In genomic region chr6:324116-324728, GRCh38 we compare ENCODE assay signal across 21 cellular contexts. TPM values are rescaled to one million over a fixed set of nuclear protein-coding genes. Genes with fewer than 3 reads are reported as not detected.
DNase-seq lines count a peak whose midpoint lies in the region; ATAC-seq and TF ChIP-seq lines count a peak whose summit lies in the region.
"Had no signal": no experiment of that assay in that cellular context is flagged by ENCODE, and none has a peak within 500 bp of the region (broad histone marks: within the 10 kb centered on the region; RNA-seq: fewer than 3 reads in every experiment).

No MANE protein-coding gene starts in this region.

- no peak overlapping the region for H3K27ac Mint-ChIP-seq in naive thymus-derived CD4-positive, alpha-beta T cell
- H3K27ac Mint-ChIP-seq in activated T-helper 2 cell treated with anti-CD3 and anti-CD28 coated beads, Interferon-gamma antibody, Interleukin-2, Interleukin-4, amounts not matched to agents 10 μg/mL and 5 μg/mL and 100 μg/mL, durations not matched to agents 14 hours and 24 hours and 36 hours: no peak overlapping the region
- H3K27ac Mint-ChIP-seq: activated naive CD4-positive, alpha-beta T cell treated with anti-CD3 and anti-CD28 coated beads, Interleukin-2, amount 10 ng/mL, durations not matched to agents 7 days and 5 days; type B pancreatic cell had no signal

- CTCF ChIA-PET in naive thymus-derived CD4-positive, alpha-beta T cell (lab: Charles Lee): no interaction called here

- H3K4me3 Mint-ChIP-seq in naive thymus-derived CD4-positive, alpha-beta T cell: no peak overlapping the region
- H3K4me3 Mint-ChIP-seq in activated T-helper 2 cell treated with anti-CD3 and anti-CD28 coated beads, Interferon-gamma antibody, Interleukin-2, Interleukin-4, amounts not matched to agents 10 μg/mL and 5 μg/mL and 100 μg/mL, durations not matched to agents 14 hours and 24 hours and 36 hours (ENCODE audit: low read depth): no peak overlapping the region
- H3K4me3 Mint-ChIP-seq: activated naive CD4-positive, alpha-beta T cell treated with anti-CD3 and anti-CD28 coated beads, Interleukin-2, amount 10 ng/mL, durations not matched to agents 7 days and 5 days; activated T-cell treated with anti-CD3 and anti-CD28 coated beads, Interleukin-2, amount 50 U/mL, for 4 hours; H9; type B pancreatic cell had no signal

- no peaks in the 10 kb centered on the region for H3K27me3 ChIP-seq in left ventricle myocardium inferior (ENCODE audit: low read depth)
- no peaks in the 10 kb centered on the region for H3K27me3 ChIP-seq in naive thymus-derived CD4-positive, alpha-beta T cell (ENCODE audit: control insufficient read depth in 2 of 2, insufficient read depth in 2 of 2, low read length in 2 of 2)

- DNase-seq in cardiac septum (ENCODE audit: low spot score) (peak; percentile 80), left ventricle myocardium inferior (no peak), choroid plexus epithelial cell (ENCODE audit: low read depth) (peak; percentile 11), GM10266 (ENCODE audit: extremely low spot score) (no peak)
- DNase-seq in naive thymus-derived CD4-positive, alpha-beta T cell: no peak
- DNase-seq in stimulated activated CD4-positive, alpha-beta T cell treated with anti-CD3 and anti-CD28 coated beads, Interleukin-12 subunit alpha, Interleukin-12 subunit beta, amount 100 ng/mL, for 4 hours: no peak
- DNase-seq in activated T-helper 2 cell treated with anti-CD3 and anti-CD28 coated beads, Interferon-gamma antibody, Interleukin-2, Interleukin-4, amounts not matched to agents 10 μg/mL and 5 μg/mL and 100 μg/mL, durations not matched to agents 14 hours and 24 hours and 36 hours (ENCODE audit: low spot score): no peak
- DNase-seq: activated naive CD4-positive, alpha-beta T cell treated with anti-CD3 and anti-CD28 coated beads, Interleukin-2, amount 10 ng/mL, durations not matched to agents 7 days and 5 days; activated T-cell treated with anti-CD3 and anti-CD28 coated beads, Interleukin-2, amount 50 U/mL, for 4 hours; anterior cingulate cortex; central memory CD4-positive, alpha-beta T cell; effector CD4-positive, alpha-beta T cell; erythroblast; foreskin fibroblast; H9; NCI-H146; NCI-H524 treated with DMSO at 0.1 percent for 48 hours had no signal

- no peak overlapping the region for H3K27ac ChIP-seq in left ventricle myocardium inferior (replicated peaks)
- no peak overlapping the region for H3K27ac ChIP-seq in naive thymus-derived CD4-positive, alpha-beta T cell (ENCODE audit: low read depth, low read length)
- H3K27ac ChIP-seq: A549, RWPE1 had no signal

- H3K9me3 ChIP-seq in left ventricle myocardium inferior (replicated peaks): no peaks in the 10 kb centered on the region
- no peaks in the 10 kb centered on the region for H3K9me3 ChIP-seq in naive thymus-derived CD4-positive, alpha-beta T cell (ENCODE audit: control insufficient read depth in 2 of 3, low read length in 3 of 3)
- H3K9me3 ChIP-seq: A549 had no signal

- no peak overlapping the region for H3K4me3 ChIP-seq in left ventricle myocardium inferior
- no peak overlapping the region for H3K4me3 ChIP-seq in choroid plexus epithelial cell (ENCODE audit: low read depth, low read length)
- no peak overlapping the region for H3K4me3 ChIP-seq in naive thymus-derived CD4-positive, alpha-beta T cell (ENCODE audit: low read length)
- H3K4me3 ChIP-seq: A549 had no signal

- ATAC-seq in naive thymus-derived CD4-positive, alpha-beta T cell: peak; percentile 10
- no peak for ATAC-seq in HG02623 (IDR thresholded peaks at IDR 0.05; ENCODE audit: unreplicated experiment)
- ATAC-seq: A549; activated T-cell treated with anti-CD3 and anti-CD28 coated beads, Interleukin-2, amount 50 U/mL, for 4 hours had no signal

- H3K36me3 Mint-ChIP-seq in naive thymus-derived CD4-positive, alpha-beta T cell: peaks cover 0 to 8% (median 5%) of the 10 kb centered on the region in 5 donors
- peaks cover 4% of the 10 kb centered on the region for H3K36me3 Mint-ChIP-seq in activated T-helper 2 cell treated with anti-CD3 and anti-CD28 coated beads, Interferon-gamma antibody, Interleukin-2, Interleukin-4, amounts not matched to agents 10 μg/mL and 5 μg/mL and 100 μg/mL, durations not matched to agents 14 hours and 24 hours and 36 hours (ENCODE audit: low read depth)

- intact Hi-C loops in cardiac septum (cut with DNase I): no loop called here
- intact Hi-C loops in left ventricle myocardium inferior (cut with micrococcal nuclease): no loop called here
- intact Hi-C loops in naive thymus-derived CD4-positive, alpha-beta T cell (cut with micrococcal nuclease): no loop called here
- intact Hi-C loops in activated T-helper 2 cell treated with anti-CD3 and anti-CD28 coated beads, Interferon-gamma antibody, Interleukin-2, Interleukin-4, amounts not matched to agents 10 μg/mL and 5 μg/mL and 100 μg/mL, durations not matched to agents 14 hours and 24 hours and 36 hours (cut with micrococcal nuclease): no loop called here

- POLR2A ChIA-PET in naive thymus-derived CD4-positive, alpha-beta T cell (lab: Charles Lee): interaction anchor here (0.7 kb wide), 1 partner anchor 33 kb away, joined by 3 read pairs; no protein-coding TSS in a partner anchor

- peaks cover 0 to 12% (median 5%) of the 10 kb centered on the region in 7 donors for H3K4me1 Mint-ChIP-seq in naive thymus-derived CD4-positive, alpha-beta T cell
- H3K4me1 Mint-ChIP-seq in activated T-helper 2 cell treated with anti-CD3 and anti-CD28 coated beads, Interferon-gamma antibody, Interleukin-2, Interleukin-4, amounts not matched to agents 10 μg/mL and 5 μg/mL and 100 μg/mL, durations not matched to agents 14 hours and 24 hours and 36 hours (ENCODE audit: low read depth): no peaks in the 10 kb centered on the region

- TF ChIP-seq CTCF in left ventricle myocardium inferior (IDR thresholded peaks at IDR 0.05; ENCODE audit: borderline replicate concordance): no peak
- no peak for TF ChIP-seq CTCF in choroid plexus epithelial cell (conservative IDR thresholded peaks at IDR 0.05; ENCODE audit: low read depth, low read length)
- TF ChIP-seq CTCF in GM10266 (IDR thresholded peaks at IDR 0.05; ENCODE audit: control insufficient read depth, insufficient read depth, low read depth, missing control alignments): no peak

- no peaks in the 10 kb centered on the region for H3K36me3 ChIP-seq in left ventricle myocardium inferior
- H3K36me3 ChIP-seq in naive thymus-derived CD4-positive, alpha-beta T cell (ENCODE audit: control insufficient read depth in 2 of 3, insufficient read depth in 3 of 3, low read length in 3 of 3): no peaks in the 10 kb centered on the region

- no peaks in the 10 kb centered on the region for H3K27me3 Mint-ChIP-seq in naive thymus-derived CD4-positive, alpha-beta T cell
- H3K27me3 Mint-ChIP-seq in activated T-helper 2 cell treated with anti-CD3 and anti-CD28 coated beads, Interferon-gamma antibody, Interleukin-2, Interleukin-4, amounts not matched to agents 10 μg/mL and 5 μg/mL and 100 μg/mL, durations not matched to agents 14 hours and 24 hours and 36 hours (ENCODE audit: low read depth): no peaks in the 10 kb centered on the region
- H3K27me3 Mint-ChIP-seq: type B pancreatic cell had no signal

- H3K4me1 ChIP-seq in left ventricle myocardium inferior: peaks cover 38% of the 10 kb centered on the region
- no peaks in the 10 kb centered on the region for H3K4me1 ChIP-seq in naive thymus-derived CD4-positive, alpha-beta T cell (ENCODE audit: control insufficient read depth in 2 of 2, insufficient read depth in 2 of 2, low read length in 2 of 2)
- H3K4me1 ChIP-seq: A549 had no signal

- no peaks in the 10 kb centered on the region for H3K9me3 Mint-ChIP-seq in naive thymus-derived CD4-positive, alpha-beta T cell
- no peaks in the 10 kb centered on the region for H3K9me3 Mint-ChIP-seq in activated T-helper 2 cell treated with anti-CD3 and anti-CD28 coated beads, Interferon-gamma antibody, Interleukin-2, Interleukin-4, amounts not matched to agents 10 μg/mL and 5 μg/mL and 100 μg/mL, durations not matched to agents 14 hours and 24 hours and 36 hours
- H3K9me3 Mint-ChIP-seq: activated naive CD4-positive, alpha-beta T cell treated with anti-CD3 and anti-CD28 coated beads, Interleukin-2, amount 10 ng/mL, durations not matched to agents 7 days and 5 days; activated T-cell treated with anti-CD3 and anti-CD28 coated beads, Interleukin-2, amount 50 U/mL, for 4 hours; type B pancreatic cell had no signal

RNA-seq across cellular contexts. Expression of gene DUSP22, which starts 31.9 kb away (rescaled TPM):
- 49.2 TPM for total RNA-seq in cardiac septum
- 48.0 TPM for total RNA-seq in left ventricle myocardium inferior
- 10 to 100 TPM; 24.8 to 57.2 (median 51.0) TPM for total RNA-seq in naive thymus-derived CD4-positive, alpha-beta T cell
- 10 to 100 TPM; 30.6 to 36.6 TPM for polyA plus RNA-seq in naive thymus-derived CD4-positive, alpha-beta T cell
- 27.5 and 28.6 TPM in 2 replicates for total RNA-seq in activated T-helper 2 cell treated with anti-CD3 and anti-CD28 coated beads, Interferon-gamma antibody, Interleukin-2, Interleukin-4, amounts not matched to agents 10 μg/mL and 5 μg/mL and 100 μg/mL, durations not matched to agents 14 hours and 24 hours and 36 hours

Comparison
In these comparisons a context has a peak if more than half of its experiments do, and no peak if none do; other contexts are left out.
1. DNase-seq: peak in cardiac septum (single experiment) and choroid plexus epithelial cell (single experiment); none in left ventricle myocardium inferior (single experiment), naive thymus-derived CD4-positive, alpha-beta T cell (0 of 9), stimulated activated CD4-positive, alpha-beta T cell treated with anti-CD3 and anti-CD28 coated beads, Interleukin-12 subunit alpha, Interleukin-12 subunit beta, amount 100 ng/mL, for 4 hours (single experiment), activated T-helper 2 cell treated with anti-CD3 and anti-CD28 coated beads, Interferon-gamma antibody, Interleukin-2, Interleukin-4, amounts not matched to agents 10 μg/mL and 5 μg/mL and 100 μg/mL, durations not matched to agents 14 hours and 24 hours and 36 hours (single experiment) and GM10266 (single experiment).